ENCODE assay signal across 18 cellular contexts in genomic region chr3:42815826-42816225, GRCh38. TPM values are rescaled to one million over a fixed set of nuclear protein-coding genes. Genes with fewer than 3 reads are reported as not detected.
A peak's percentile ranks its signal among the peaks of the same experiment; 100 is the strongest.
DNase-seq lines count a peak whose midpoint lies in the region; ATAC-seq and TF ChIP-seq lines count a peak whose summit lies in the region.
"Had no signal": no experiment of that assay in that cellular context is flagged by ENCODE, and none has a peak within 500 bp of the region (broad histone marks: within the 10 kb centered on the region; RNA-seq: fewer than 3 reads in every experiment).

No MANE protein-coding gene starts in this region.

- intact Hi-C loops in natural killer cell (cut with micrococcal nuclease): no loop called here
- intact Hi-C loops in CD4-positive, alpha-beta memory T cell (cut with micrococcal nuclease): no loop called here

- no peak overlapping the region for H3K4me2 ChIP-seq in hepatocyte
- H3K4me2 ChIP-seq: A549 had no signal

- H3K27me3 Mint-ChIP-seq in natural killer cell treated with Interleukin-12 subunit alpha and Interleukin-12 subunit beta and Interleukin-15 and Interleukin-18, amount 100 ng/mL, for 72 hours: peaks cover 7 to 10% of the 10 kb centered on the region in 2 donors
- peaks cover 3 to 9% of the 10 kb centered on the region in 2 donors for H3K27me3 Mint-ChIP-seq in natural killer cell (ENCODE audit: low read depth in 2 of 2)
- H3K27me3 Mint-ChIP-seq in type B pancreatic cell: peaks cover 6% of the 10 kb centered on the region
- peaks cover 0 to 4% of the 10 kb centered on the region in 2 donors for H3K27me3 Mint-ChIP-seq in CD4-positive, alpha-beta memory T cell

- ATAC-seq in natural killer cell treated with Interleukin-12 subunit alpha and Interleukin-12 subunit beta and Interleukin-15 and Interleukin-18, amount 100 ng/mL, for 72 hours: peak; percentile 65 to 67
- ATAC-seq in natural killer cell: no peak
- ATAC-seq in left lobe of liver: no peak
- ATAC-seq: A549 had no signal

- no peaks in the 10 kb centered on the region for H3K9me3 Mint-ChIP-seq in natural killer cell treated with Interleukin-12 subunit alpha and Interleukin-12 subunit beta and Interleukin-15 and Interleukin-18, amount 100 ng/mL, for 72 hours
- H3K9me3 Mint-ChIP-seq in natural killer cell (no peaks in the 10 kb centered on the region), type B pancreatic cell (no peaks in the 10 kb centered on the region)
- no peaks in the 10 kb centered on the region for H3K9me3 Mint-ChIP-seq in CD4-positive, alpha-beta memory T cell
- H3K9me3 Mint-ChIP-seq: CD4-positive, CD25-positive, alpha-beta regulatory T cell; IgD-negative memory B cell had no signal

- no peaks in the 10 kb centered on the region for H3K79me2 ChIP-seq in hepatocyte

- H3K4me3 Mint-ChIP-seq in natural killer cell treated with Interleukin-12 subunit alpha and Interleukin-12 subunit beta and Interleukin-15 and Interleukin-18, amount 100 ng/mL, for 72 hours: no peak overlapping the region
- H3K4me3 Mint-ChIP-seq in natural killer cell (no peak overlapping the region), type B pancreatic cell (no peak overlapping the region)
- H3K4me3 Mint-ChIP-seq in CD4-positive, alpha-beta memory T cell: no peak overlapping the region
- H3K4me3 Mint-ChIP-seq: CD4-positive, CD25-positive, alpha-beta regulatory T cell; IgD-negative memory B cell had no signal

- CTCF ChIA-PET in CD4-positive, alpha-beta memory T cell (lab: Charles Lee; ENCODE audit: partially characterized antibody): interaction anchor here (1.1 kb wide), 1 partner anchor 12 kb away, joined by 3 read pairs; no protein-coding TSS in a partner anchor

- no peaks in the 10 kb centered on the region for H3K36me3 Mint-ChIP-seq in natural killer cell treated with Interleukin-12 subunit alpha and Interleukin-12 subunit beta and Interleukin-15 and Interleukin-18, amount 100 ng/mL, for 72 hours
- no peaks in the 10 kb centered on the region for H3K36me3 Mint-ChIP-seq in natural killer cell
- H3K36me3 Mint-ChIP-seq in type B pancreatic cell: no peaks in the 10 kb centered on the region
- H3K36me3 Mint-ChIP-seq in CD4-positive, alpha-beta memory T cell: no peaks in the 10 kb centered on the region
- H3K36me3 Mint-ChIP-seq: CD4-positive, CD25-positive, alpha-beta regulatory T cell; IgD-negative memory B cell had no signal

- H3K36me3 ChIP-seq in hepatocyte (replicated peaks; ENCODE audit: insufficient read depth, low read depth): no peaks in the 10 kb centered on the region
- H3K36me3 ChIP-seq in CD4-positive, alpha-beta memory T cell (ENCODE audit: insufficient read depth, low read length): no peaks in the 10 kb centered on the region
- H3K36me3 ChIP-seq: HAP-1 had no signal

- POLR2A ChIA-PET in CD4-positive, alpha-beta memory T cell (lab: Charles Lee; ENCODE audit: partially characterized antibody): no interaction called here

- 76% methylated on average over 2 of the region's 2 CpGs for WGBS in hepatocyte (ENCODE audit: low lambda C conversion rate, missing lambda C conversion rate)

- H3K27ac Mint-ChIP-seq in natural killer cell treated with Interleukin-12 subunit alpha and Interleukin-12 subunit beta and Interleukin-15 and Interleukin-18, amount 100 ng/mL, for 72 hours: no peak overlapping the region
- no peak overlapping the region for H3K27ac Mint-ChIP-seq in natural killer cell
- H3K27ac Mint-ChIP-seq in type B pancreatic cell: peak overlapping the region; percentile 43
- no peak overlapping the region for H3K27ac Mint-ChIP-seq in CD4-positive, alpha-beta memory T cell
- H3K27ac Mint-ChIP-seq: CD4-positive, CD25-positive, alpha-beta regulatory T cell; IgD-negative memory B cell had no signal

- H3K4me1 ChIP-seq in hepatocyte (ENCODE audit: insufficient read depth): peaks cover 20% of the 10 kb centered on the region
- H3K4me1 ChIP-seq in CD4-positive, alpha-beta memory T cell (ENCODE audit: insufficient read depth, low read length): no peaks in the 10 kb centered on the region
- H3K4me1 ChIP-seq: A549 had no signal

- H3K27me3 ChIP-seq in hepatocyte: no peaks in the 10 kb centered on the region
- H3K27me3 ChIP-seq in CD4-positive, alpha-beta memory T cell (ENCODE audit: insufficient read depth, low read length): no peaks in the 10 kb centered on the region

- H3K9me2 ChIP-seq in hepatocyte (replicated peaks; ENCODE audit: insufficient read depth): no peaks in the 10 kb centered on the region

- no peak for DNase-seq in natural killer cell treated with Interleukin-12 subunit alpha and Interleukin-12 subunit beta and Interleukin-15 and Interleukin-18, amount 100 ng/mL, for 72 hours (ENCODE audit: low spot score)
- DNase-seq in natural killer cell (no peak), astrocyte of the hippocampus (ENCODE audit: low read depth, low spot score) (peak; percentile 31), hepatocyte (ENCODE audit: low spot score) (no peak), type B pancreatic cell (ENCODE audit: extremely low spot score, unreplicated experiment) (no peak), NCI-H510A (lab: John Stamatoyannopoulos, UW) (no peak), left lobe of liver (ENCODE audit: low spot score) (no peak)
- DNase-seq in CD4-positive, alpha-beta memory T cell: no peak
- DNase-seq: CD4-positive, CD25-positive, alpha-beta regulatory T cell; NCI-H1105; NCI-H187 treated with DMSO at 0.1 percent for 48 hours; NCI-H2171; NCI-H446 treated with DMSO at 0.1 percent for 48 hours; NCI-H774 had no signal

- no peak overlapping the region for H2AFZ ChIP-seq in hepatocyte

- H3K27ac ChIP-seq in hepatocyte: peak overlapping the region; percentile 49
- no peak overlapping the region for H3K27ac ChIP-seq in CD4-positive, alpha-beta memory T cell (ENCODE audit: low read depth, low read length)
- H3K27ac ChIP-seq: A549 had no signal

- H3K9me3 ChIP-seq in hepatocyte (ENCODE audit: low read depth): no peaks in the 10 kb centered on the region
- no peaks in the 10 kb centered on the region for H3K9me3 ChIP-seq in CD4-positive, alpha-beta memory T cell (ENCODE audit: control insufficient read depth in 1 of 2, low read length in 2 of 2)
- H3K9me3 ChIP-seq: A549, HAP-1 had no signal

- peaks cover 5% of the 10 kb centered on the region in 2 donors for H3K4me1 Mint-ChIP-seq in natural killer cell treated with Interleukin-12 subunit alpha and Interleukin-12 subunit beta and Interleukin-15 and Interleukin-18, amount 100 ng/mL, for 72 hours (ENCODE audit: low read depth in 2 of 2)
- H3K4me1 Mint-ChIP-seq in natural killer cell (no peaks in the 10 kb centered on the region), type B pancreatic cell (ENCODE audit: unreplicated experiment) (peaks cover 24% of the 10 kb centered on the region)
- H3K4me1 Mint-ChIP-seq in CD4-positive, alpha-beta memory T cell: no peaks in the 10 kb centered on the region
- H3K4me1 Mint-ChIP-seq: CD4-positive, CD25-positive, alpha-beta regulatory T cell; IgD-negative memory B cell had no signal

- TF ChIP-seq CTCF in natural killer cell (IDR thresholded peaks at IDR 0.05): no peak
- TF ChIP-seq CTCF in hepatocyte (IDR thresholded peaks at IDR 0.05; ENCODE audit: poor library complexity): no peak
- no peak for TF ChIP-seq CTCF in type B pancreatic cell (conservative IDR thresholded peaks at IDR 0.05)

- H4K20me1 ChIP-seq in hepatocyte (ENCODE audit: insufficient read depth, poor library complexity, severe bottlenecking): no peaks in the 10 kb centered on the region

- no peak overlapping the region for H3K4me3 ChIP-seq in hepatocyte
- H3K4me3 ChIP-seq in CD4-positive, alpha-beta memory T cell (ENCODE audit: low read length in 2 of 2): no peak overlapping the region
- H3K4me3 ChIP-seq: A549, HAP-1 had no signal

RNA-seq across cellular contexts. Expression of gene ACKR2, which starts 6.6 kb away (rescaled TPM):
- total RNA-seq in natural killer cell treated with Interleukin-12 subunit alpha and Interleukin-12 subunit beta and Interleukin-15 and Interleukin-18, amount 100 ng/mL, for 72 hours: 10 to 100 TPM in 1 of 2 donors, 1 to 10 TPM in 1; 2.3 to 11.5 TPM
- total RNA-seq in natural killer cell (under 1 TPM; 0.56 to 0.95 (median 0.72) TPM), hepatocyte (1.9 and 3.9 TPM in 2 replicates), type B pancreatic cell (ENCODE audit: low replicate concordance) (3.5 and 3.9 TPM in 2 replicates), left lobe of liver (17.6 TPM)
- 1.7 and 2.3 TPM in 2 replicates for polyA plus RNA-seq in hepatocyte
- under 1 TPM; 0.28 to 0.49 TPM for total RNA-seq in CD4-positive, alpha-beta memory T cell
- not detected for polyA plus RNA-seq in CD4-positive, alpha-beta memory T cell
- total RNA-seq: CD4-positive, CD25-positive, alpha-beta regulatory T cell; HT1080 had no signal
- polyA plus RNA-seq: IgD-negative memory B cell had no signal

RNA-seq across cellular contexts. Expression of gene HIGD1A, which starts 11.5 kb away (rescaled TPM):
- total RNA-seq in natural killer cell treated with Interleukin-12 subunit alpha and Interleukin-12 subunit beta and Interleukin-15 and Interleukin-18, amount 100 ng/mL, for 72 hours: 10 to 100 TPM; 60.0 to 78.4 TPM
- total RNA-seq in natural killer cell (10 to 100 TPM; 24.5 to 28.5 (median 28.2) TPM), hepatocyte (252 and 266 TPM in 2 replicates), type B pancreatic cell (ENCODE audit: low replicate concordance) (100 and 130 TPM in 2 replicates), left lobe of liver (112 TPM)
- polyA plus RNA-seq in hepatocyte: 212 and 218 TPM in 2 replicates
- total RNA-seq in CD4-positive, alpha-beta memory T cell: 10 to 100 TPM; 24.3 to 26.7 TPM
- 100 to 1,000 TPM in 1 of 2 donors, 10 to 100 TPM in 1; 91.3 to 157 TPM for polyA plus RNA-seq in CD4-positive, alpha-beta memory T cell

RNA-seq across cellular contexts. Expression of gene CCDC13, which starts 42.8 kb away (rescaled TPM):
- 1 to 10 TPM; 1.0 to 1.2 TPM for total RNA-seq in natural killer cell treated with Interleukin-12 subunit alpha and Interleukin-12 subunit beta and Interleukin-15 and Interleukin-18, amount 100 ng/mL, for 72 hours
- total RNA-seq in natural killer cell (under 1 TPM; 0.35 to 0.88 (median 0.47) TPM), hepatocyte (0.63 TPM in 1 of 2 replicates, not detected in the other), type B pancreatic cell (ENCODE audit: low replicate concordance) (0.71 and 2.4 TPM in 2 replicates), left lobe of liver (1.6 TPM)
- 2.1 TPM in 1 of 2 replicates, not detected in the other for polyA plus RNA-seq in hepatocyte
- under 1 TPM; 0.72 to 0.96 TPM for total RNA-seq in CD4-positive, alpha-beta memory T cell
- under 1 TPM; 0.15 to 0.25 TPM for polyA plus RNA-seq in CD4-positive, alpha-beta memory T cell
- total RNA-seq: HT1080 had no signal

RNA-seq across cellular contexts. Expression of gene CYP8B1, which starts 59.9 kb away (rescaled TPM):
- total RNA-seq in natural killer cell treated with Interleukin-12 subunit alpha and Interleukin-12 subunit beta and Interleukin-15 and Interleukin-18, amount 100 ng/mL, for 72 hours: under 1 TPM in 1 of 2 donors, not detected in 1; 0.14 TPM
- total RNA-seq in natural killer cell (not detected), hepatocyte (5.7 and 5.9 TPM in 2 replicates), type B pancreatic cell (ENCODE audit: low replicate concordance) (not detected in 2 replicates), left lobe of liver (425 TPM)
- polyA plus RNA-seq in hepatocyte: 2.2 and 4.5 TPM in 2 replicates
- not detected for total RNA-seq in CD4-positive, alpha-beta memory T cell
- not detected for polyA plus RNA-seq in CD4-positive, alpha-beta memory T cell
- total RNA-seq: CD4-positive, CD25-positive, alpha-beta regulatory T cell; HT1080 had no signal
- polyA plus RNA-seq: A549; CD4-positive, CD25-positive, alpha-beta regulatory T cell; IgD-negative memory B cell had no signal

Comparison
In these comparisons a context has a peak if more than half of its experiments do, and no peak if none do; other contexts are left out.
1. ATAC-seq: peak in natural killer cell treated with Interleukin-12 subunit alpha and Interleukin-12 subunit beta and Interleukin-15 and Interleukin-18, amount 100 ng/mL, for 72 hours (2 of 2); none in natural killer cell (0 of 3) and left lobe of liver (single experiment).